Comparison of ENCODE assay signal across 8 cellular contexts in the genomic region with DNA sequence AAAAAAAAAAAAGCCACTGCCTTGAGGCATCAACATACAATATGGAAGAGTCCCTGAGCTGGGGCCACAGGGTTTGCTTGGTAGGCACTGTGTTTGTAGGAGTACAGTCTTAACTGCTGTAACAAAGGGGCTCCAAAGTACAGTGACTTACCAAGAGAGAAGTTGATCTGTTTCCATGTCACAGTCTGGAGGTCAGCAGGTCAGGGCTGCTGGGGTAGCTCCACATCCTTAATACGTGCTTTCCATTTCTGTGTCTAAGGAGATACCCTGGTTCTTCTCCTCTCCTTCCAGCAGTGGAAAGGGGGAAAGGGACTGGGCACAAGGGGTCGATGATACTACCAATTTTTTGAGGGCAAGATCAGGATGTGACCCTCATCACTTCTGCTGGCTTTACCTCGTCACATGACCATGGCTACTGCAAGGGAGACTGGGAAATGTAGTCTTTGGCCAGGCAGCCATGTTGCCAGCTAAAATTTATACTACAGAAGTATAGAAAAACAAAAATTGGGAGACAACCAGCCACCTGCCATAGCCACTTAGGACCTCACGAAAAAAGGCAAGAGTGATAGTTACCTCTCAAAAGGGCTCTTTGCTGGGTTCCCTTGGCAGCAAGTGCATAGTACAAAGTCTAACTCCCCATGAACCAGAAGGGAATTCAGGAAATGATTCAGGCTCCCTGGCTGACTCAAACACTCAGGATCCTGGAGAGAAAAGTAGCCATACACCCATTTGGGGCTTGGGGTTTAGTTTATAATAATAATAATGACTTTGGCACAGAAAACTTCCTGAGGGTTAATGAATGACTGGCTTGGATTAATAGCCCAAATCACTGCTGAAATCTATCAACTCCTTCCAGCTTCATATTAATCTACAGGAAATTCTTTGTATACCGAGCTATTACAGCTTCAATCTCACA. TPM values are rescaled to one million over a fixed set of nuclear protein-coding genes. Genes with fewer than 3 reads are reported as not detected.
DNase-seq lines count a peak whose midpoint lies in the region; ATAC-seq and TF ChIP-seq lines count a peak whose summit lies in the region.

No MANE protein-coding gene starts in this region.

- peaks cover 7% of the 10 kb centered on the region for H3K4me1 Mint-ChIP-seq in activated naive CD4-positive, alpha-beta T cell treated with anti-CD3 and anti-CD28 coated beads, Interleukin-2, amount 10 ng/mL, durations not matched to agents 7 days and 5 days
- peaks cover 20 to 27% of the 10 kb centered on the region in 2 donors for H3K4me1 Mint-ChIP-seq in natural killer cell treated with Interleukin-12 subunit alpha and Interleukin-12 subunit beta and Interleukin-15 and Interleukin-18, amount 100 ng/mL, for 72 hours (ENCODE audit: low read depth in 2 of 2)

- ATAC-seq in natural killer cell treated with Interleukin-12 subunit alpha and Interleukin-12 subunit beta and Interleukin-15 and Interleukin-18, amount 100 ng/mL, for 72 hours, result peak; percentile 61 to 65

- H3K4me3 Mint-ChIP-seq in activated naive CD4-positive, alpha-beta T cell treated with anti-CD3 and anti-CD28 coated beads, Interleukin-2, amount 10 ng/mL, durations not matched to agents 7 days and 5 days, result no peak overlapping the region
- H3K4me3 Mint-ChIP-seq in natural killer cell treated with Interleukin-12 subunit alpha and Interleukin-12 subunit beta and Interleukin-15 and Interleukin-18, amount 100 ng/mL, for 72 hours, result no peak overlapping the region

- H3K27me3 Mint-ChIP-seq in activated naive CD4-positive, alpha-beta T cell treated with anti-CD3 and anti-CD28 coated beads, Interleukin-2, amount 10 ng/mL, durations not matched to agents 7 days and 5 days, result no peaks in the 10 kb centered on the region
- H3K27me3 Mint-ChIP-seq in natural killer cell treated with Interleukin-12 subunit alpha and Interleukin-12 subunit beta and Interleukin-15 and Interleukin-18, amount 100 ng/mL, for 72 hours, result no peaks in the 10 kb centered on the region

- H3K27ac Mint-ChIP-seq in activated naive CD4-positive, alpha-beta T cell treated with anti-CD3 and anti-CD28 coated beads, Interleukin-2, amount 10 ng/mL, durations not matched to agents 7 days and 5 days, result no peak overlapping the region
- H3K27ac Mint-ChIP-seq in natural killer cell treated with Interleukin-12 subunit alpha and Interleukin-12 subunit beta and Interleukin-15 and Interleukin-18, amount 100 ng/mL, for 72 hours, result peak overlapping the region in 1 of 2 donors; percentile 54

- peaks cover 52% of the 10 kb centered on the region for H3K36me3 Mint-ChIP-seq in activated naive CD4-positive, alpha-beta T cell treated with anti-CD3 and anti-CD28 coated beads, Interleukin-2, amount 10 ng/mL, durations not matched to agents 7 days and 5 days
- no peaks in the 10 kb centered on the region for H3K36me3 Mint-ChIP-seq in natural killer cell treated with Interleukin-12 subunit alpha and Interleukin-12 subunit beta and Interleukin-15 and Interleukin-18, amount 100 ng/mL, for 72 hours

- CTCF ChIA-PET in activated naive CD4-positive, alpha-beta T cell treated with anti-CD3 and anti-CD28 coated beads, Interleukin-2, amount 10 ng/mL, durations not matched to agents 7 days and 5 days (lab: Charles Lee), result interaction anchor here (2.0 kb wide), 1 partner anchor 9 kb away, joined by 5 read pairs; no protein-coding TSS in a partner anchor

- peak overlapping the region; percentile 21 for H3K4me3 ChIP-seq in epithelial cell of proximal tubule (ENCODE audit: low read depth, low read length)

- peaks cover 4% of the 10 kb centered on the region for H3K9me3 Mint-ChIP-seq in activated naive CD4-positive, alpha-beta T cell treated with anti-CD3 and anti-CD28 coated beads, Interleukin-2, amount 10 ng/mL, durations not matched to agents 7 days and 5 days
- no peaks in the 10 kb centered on the region for H3K9me3 Mint-ChIP-seq in natural killer cell treated with Interleukin-12 subunit alpha and Interleukin-12 subunit beta and Interleukin-15 and Interleukin-18, amount 100 ng/mL, for 72 hours

- peak; percentile 30 for DNase-seq in activated naive CD4-positive, alpha-beta T cell treated with anti-CD3 and anti-CD28 coated beads, Interleukin-2, amount 10 ng/mL, durations not matched to agents 7 days and 5 days
- no peak for DNase-seq in activated naive CD4-positive, alpha-beta T cell treated with Interleukin-2 at 50 U/mL for 16 hours
- DNase-seq in RKO (ENCODE audit: low spot score) (peak; percentile 82), epithelial cell of proximal tubule (ENCODE audit: low read depth) (peak; percentile 80), NCI-H510A (lab: John Stamatoyannopoulos, UW) (no peak), activated gamma-delta T cell (lab: John Stamatoyannopoulos, UW) (no peak)
- DNase-seq in natural killer cell treated with Interleukin-12 subunit alpha and Interleukin-12 subunit beta and Interleukin-15 and Interleukin-18, amount 100 ng/mL, for 72 hours (ENCODE audit: low spot score), result no peak
- no peak for DNase-seq in effector CD8-positive, alpha-beta T cell (lab: John Stamatoyannopoulos, UW)

- TF ChIP-seq CTCF in epithelial cell of proximal tubule (conservative IDR thresholded peaks at IDR 0.05; ENCODE audit: low read depth, low read length), result no peak

RNA-seq across cellular contexts. Expression of a gene that starts 52.7 kb away (rescaled TPM):
- total RNA-seq in epithelial cell of proximal tubule, result 226 and 313 TPM in 2 replicates
- total RNA-seq in natural killer cell treated with Interleukin-12 subunit alpha and Interleukin-12 subunit beta and Interleukin-15 and Interleukin-18, amount 100 ng/mL, for 72 hours, result 100 to 1,000 TPM; 123 to 142 TPM

Comparison
In these comparisons a context has a peak if more than half of its experiments do, and no peak if none do; other contexts are left out.
1. DNase-seq: peak in activated naive CD4-positive, alpha-beta T cell treated with anti-CD3 and anti-CD28 coated beads, Interleukin-2, amount 10 ng/mL, durations not matched to agents 7 days and 5 days (single experiment), RKO (single experiment) and epithelial cell of proximal tubule (single experiment); none in activated naive CD4-positive, alpha-beta T cell treated with Interleukin-2 at 50 U/mL for 16 hours (single experiment), natural killer cell treated with Interleukin-12 subunit alpha and Interleukin-12 subunit beta and Interleukin-15 and Interleukin-18, amount 100 ng/mL, for 72 hours (single experiment), NCI-H510A (single experiment), activated gamma-delta T cell (single experiment) and effector CD8-positive, alpha-beta T cell (single experiment).